1 cellular context compared by ENCODE assay signal in the genomic region with DNA sequence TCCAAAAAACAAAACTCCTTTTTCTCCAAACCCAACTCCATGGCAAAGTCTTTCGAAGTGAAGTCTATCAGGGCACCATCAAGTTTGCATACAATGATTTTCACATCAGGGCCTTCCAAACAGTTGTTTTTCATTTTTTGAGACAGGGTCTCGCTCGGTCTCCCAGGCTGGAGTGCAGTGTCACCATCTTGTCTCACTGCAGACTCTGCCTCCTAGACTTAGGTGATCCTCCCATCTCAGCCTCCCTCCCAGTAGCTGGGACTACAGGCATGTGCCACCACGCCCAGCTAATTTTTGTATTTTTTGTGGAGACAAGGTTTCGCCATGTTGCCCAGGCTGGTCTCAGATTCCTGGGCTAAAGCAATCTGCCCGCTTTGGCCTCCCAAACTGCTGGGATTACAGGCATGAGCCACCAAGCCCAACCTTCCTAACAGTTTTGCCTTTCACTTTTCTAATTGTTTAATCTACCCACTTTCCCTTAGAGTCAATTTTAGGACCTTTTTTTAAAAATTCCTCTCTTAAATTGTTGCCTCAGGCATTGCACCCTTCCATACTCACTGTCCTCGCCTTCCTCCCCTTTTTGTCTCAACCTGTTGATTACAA.
A peak's percentile ranks its signal among the peaks of the same experiment; 100 is the strongest.
TF ChIP-seq lines count a peak whose summit lies in the region.

No MANE protein-coding gene starts in this region.

TF ChIP-seq in HepG2, 621 proteins besides CTCF, POLR2A, EP300 and RAD21 (continued from another document and continues in another):
- TF ChIP-seq HNF1B (CRISPR knock-in tag; IDR thresholded peaks at IDR 0.05), result no peak; the same call in 1 of the 2 replicates
- TF ChIP-seq SCMH1 (CRISPR knock-in tag; IDR thresholded peaks at IDR 0.05; ENCODE audit: borderline replicate concordance), result no peak
- TF ChIP-seq ZFP37 (CRISPR knock-in tag; IDR thresholded peaks at IDR 0.05; ENCODE audit: borderline replicate concordance), result 0 out of 2 replicates have a peak, but pooled peaks have one; percentile 9
- TF ChIP-seq HNRNPK (IDR thresholded peaks at IDR 0.05; ENCODE audit: low read depth, low read length, poor library complexity, severe bottlenecking), result no peak
- TF ChIP-seq, protein P1, sequence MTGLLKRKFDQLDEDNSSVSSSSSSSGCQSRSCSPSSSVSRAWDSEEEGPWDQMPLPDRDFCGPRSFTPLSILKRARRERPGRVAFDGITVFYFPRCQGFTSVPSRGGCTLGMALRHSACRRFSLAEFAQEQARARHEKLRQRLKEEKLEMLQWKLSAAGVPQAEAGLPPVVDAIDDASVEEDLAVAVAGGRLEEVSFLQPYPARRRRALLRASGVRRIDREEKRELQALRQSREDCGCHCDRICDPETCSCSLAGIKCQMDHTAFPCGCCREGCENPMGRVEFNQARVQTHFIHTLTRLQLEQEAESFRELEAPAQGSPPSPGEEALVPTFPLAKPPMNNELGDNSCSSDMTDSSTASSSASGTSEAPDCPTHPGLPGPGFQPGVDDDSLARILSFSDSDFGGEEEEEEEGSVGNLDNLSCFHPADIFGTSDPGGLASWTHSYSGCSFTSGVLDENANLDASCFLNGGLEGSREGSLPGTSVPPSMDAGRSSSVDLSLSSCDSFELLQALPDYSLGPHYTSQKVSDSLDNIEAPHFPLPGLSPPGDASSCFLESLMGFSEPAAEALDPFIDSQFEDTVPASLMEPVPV (CRISPR knock-in tag; IDR thresholded peaks at IDR 0.05), result no peak
- TF ChIP-seq ZNF660 (CRISPR knock-in tag; IDR thresholded peaks at IDR 0.05; ENCODE audit: borderline replicate concordance, low read depth), result no peak
- no peak for TF ChIP-seq ZNF83 (CRISPR knock-in tag; IDR thresholded peaks at IDR 0.05; ENCODE audit: borderline replicate concordance)
- TF ChIP-seq XBP1 (CRISPR knock-in tag; IDR thresholded peaks at IDR 0.05), result no peak
- no peak for TF ChIP-seq ZNF382 (CRISPR knock-in tag; IDR thresholded peaks at IDR 0.05; ENCODE audit: borderline replicate concordance)
- no peak for TF ChIP-seq FOXK2 (IDR thresholded peaks at IDR 0.05)
- no peak for TF ChIP-seq SAFB2 (CRISPR knock-in tag; IDR thresholded peaks at IDR 0.05; ENCODE audit: borderline replicate concordance, low read depth)
- TF ChIP-seq ZNF430 (CRISPR knock-in tag; IDR thresholded peaks at IDR 0.05), result no peak
- TF ChIP-seq UBTF (CRISPR knock-in tag; IDR thresholded peaks at IDR 0.05), result no peak
- TF ChIP-seq ZNF34 (CRISPR knock-in tag; IDR thresholded peaks at IDR 0.05; ENCODE audit: borderline replicate concordance), result no peak
- no peak for TF ChIP-seq ZNF256 (CRISPR knock-in tag; conservative IDR thresholded peaks at IDR 0.05)
- TF ChIP-seq E2F5 (CRISPR knock-in tag; conservative IDR thresholded peaks at IDR 0.05), result no peak
- no peak for TF ChIP-seq ZNF552 (CRISPR knock-in tag; IDR thresholded peaks at IDR 0.05; ENCODE audit: borderline replicate concordance)
- TF ChIP-seq REPIN1 (CRISPR knock-in tag; IDR thresholded peaks at IDR 0.05; ENCODE audit: borderline replicate concordance, low read depth), result no peak
- no peak for TF ChIP-seq ZBTB26 (CRISPR knock-in tag; IDR thresholded peaks at IDR 0.05; ENCODE audit: borderline replicate concordance)
- TF ChIP-seq, protein P2, sequence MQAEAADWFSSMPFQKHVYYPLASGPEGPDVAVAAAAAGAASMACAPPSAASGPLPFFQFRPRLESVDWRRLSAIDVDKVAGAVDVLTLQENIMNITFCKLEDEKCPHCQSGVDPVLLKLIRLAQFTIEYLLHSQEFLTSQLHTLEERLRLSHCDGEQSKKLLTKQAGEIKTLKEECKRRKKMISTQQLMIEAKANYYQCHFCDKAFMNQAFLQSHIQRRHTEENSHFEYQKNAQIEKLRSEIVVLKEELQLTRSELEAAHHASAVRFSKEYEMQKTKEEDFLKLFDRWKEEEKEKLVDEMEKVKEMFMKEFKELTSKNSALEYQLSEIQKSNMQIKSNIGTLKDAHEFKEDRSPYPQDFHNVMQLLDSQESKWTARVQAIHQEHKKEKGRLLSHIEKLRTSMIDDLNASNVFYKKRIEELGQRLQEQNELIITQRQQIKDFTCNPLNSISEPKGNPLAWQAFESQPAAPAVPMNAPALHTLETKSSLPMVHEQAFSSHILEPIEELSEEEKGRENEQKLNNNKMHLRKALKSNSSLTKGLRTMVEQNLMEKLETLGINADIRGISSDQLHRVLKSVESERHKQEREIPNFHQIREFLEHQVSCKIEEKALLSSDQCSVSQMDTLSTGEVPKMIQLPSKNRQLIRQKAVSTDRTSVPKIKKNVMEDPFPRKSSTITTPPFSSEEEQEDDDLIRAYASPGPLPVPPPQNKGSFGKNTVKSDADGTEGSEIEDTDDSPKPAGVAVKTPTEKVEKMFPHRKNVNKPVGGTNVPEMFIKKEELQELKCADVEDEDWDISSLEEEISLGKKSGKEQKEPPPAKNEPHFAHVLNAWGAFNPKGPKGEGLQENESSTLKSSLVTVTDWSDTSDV (CRISPR knock-in tag; IDR thresholded peaks at IDR 0.05), result no peak
- no peak for TF ChIP-seq SOX6 (IDR thresholded peaks at IDR 0.05)
- peak; percentile 11; the same call in 1 of the 2 replicates for TF ChIP-seq SOX6 (CRISPR knock-in tag; IDR thresholded peaks at IDR 0.05)
- TF ChIP-seq GTF3A (CRISPR knock-in tag; conservative IDR thresholded peaks at IDR 0.05), result no peak
- TF ChIP-seq KDM3A (CRISPR knock-in tag; IDR thresholded peaks at IDR 0.05; ENCODE audit: low read depth), result no peak
- TF ChIP-seq NFKB2 (CRISPR knock-in tag; IDR thresholded peaks at IDR 0.05; ENCODE audit: borderline replicate concordance), result no peak
- no peak for TF ChIP-seq PAX8 (CRISPR knock-in tag; IDR thresholded peaks at IDR 0.05; ENCODE audit: borderline replicate concordance)
- no peak for TF ChIP-seq ZNF326 (CRISPR knock-in tag; IDR thresholded peaks at IDR 0.05; ENCODE audit: borderline replicate concordance)
- TF ChIP-seq, protein P3, sequence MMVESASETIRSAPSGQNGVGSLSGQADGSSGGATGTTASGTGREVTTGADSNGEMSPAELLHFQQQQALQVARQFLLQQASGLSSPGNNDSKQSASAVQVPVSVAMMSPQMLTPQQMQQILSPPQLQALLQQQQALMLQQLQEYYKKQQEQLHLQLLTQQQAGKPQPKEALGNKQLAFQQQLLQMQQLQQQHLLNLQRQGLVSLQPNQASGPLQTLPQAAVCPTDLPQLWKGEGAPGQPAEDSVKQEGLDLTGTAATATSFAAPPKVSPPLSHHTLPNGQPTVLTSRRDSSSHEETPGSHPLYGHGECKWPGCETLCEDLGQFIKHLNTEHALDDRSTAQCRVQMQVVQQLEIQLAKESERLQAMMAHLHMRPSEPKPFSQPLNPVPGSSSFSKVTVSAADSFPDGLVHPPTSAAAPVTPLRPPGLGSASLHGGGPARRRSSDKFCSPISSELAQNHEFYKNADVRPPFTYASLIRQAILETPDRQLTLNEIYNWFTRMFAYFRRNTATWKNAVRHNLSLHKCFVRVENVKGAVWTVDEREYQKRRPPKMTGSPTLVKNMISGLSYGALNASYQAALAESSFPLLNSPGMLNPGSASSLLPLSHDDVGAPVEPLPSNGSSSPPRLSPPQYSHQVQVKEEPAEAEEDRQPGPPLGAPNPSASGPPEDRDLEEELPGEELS (CRISPR knock-in tag; IDR thresholded peaks at IDR 0.05), result no peak
- TF ChIP-seq NR2F1 (CRISPR knock-in tag; IDR thresholded peaks at IDR 0.05), result no peak
- TF ChIP-seq ZBTB8A (CRISPR knock-in tag; IDR thresholded peaks at IDR 0.05; ENCODE audit: borderline replicate concordance, low read depth), result no peak
- TF ChIP-seq ZNF703 (CRISPR knock-in tag; IDR thresholded peaks at IDR 0.05; ENCODE audit: borderline replicate concordance), result no peak
- 0 out of 2 replicates have a peak, but pooled peaks have one; percentile 8 for TF ChIP-seq POGZ (CRISPR knock-in tag; IDR thresholded peaks at IDR 0.05)
- TF ChIP-seq, protein P4, sequence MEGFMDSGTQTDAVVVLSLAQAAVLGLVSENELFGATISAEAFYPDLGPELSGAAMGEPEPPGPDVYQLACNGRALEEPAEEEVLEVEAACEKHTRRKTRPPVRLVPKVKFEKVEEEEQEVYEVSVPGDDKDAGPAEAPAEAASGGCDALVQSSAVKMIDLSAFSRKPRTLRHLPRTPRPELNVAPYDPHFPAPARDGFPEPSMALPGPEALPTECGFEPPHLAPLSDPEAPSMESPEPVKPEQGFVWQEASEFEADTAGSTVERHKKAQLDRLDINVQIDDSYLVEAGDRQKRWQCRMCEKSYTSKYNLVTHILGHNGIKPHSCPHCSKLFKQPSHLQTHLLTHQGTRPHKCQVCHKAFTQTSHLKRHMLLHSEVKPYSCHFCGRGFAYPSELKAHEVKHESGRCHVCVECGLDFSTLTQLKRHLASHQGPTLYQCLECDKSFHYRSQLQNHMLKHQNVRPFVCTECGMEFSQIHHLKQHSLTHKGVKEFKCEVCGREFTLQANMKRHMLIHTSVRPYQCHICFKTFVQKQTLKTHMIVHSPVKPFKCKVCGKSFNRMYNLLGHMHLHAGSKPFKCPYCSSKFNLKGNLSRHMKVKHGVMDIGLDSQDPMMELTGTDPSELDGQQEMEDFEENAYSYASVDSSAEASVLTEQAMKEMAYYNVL (CRISPR knock-in tag; IDR thresholded peaks at IDR 0.05; ENCODE audit: borderline replicate concordance), result no peak
- TF ChIP-seq SRSF1 (optimal IDR thresholded peaks at IDR 0.05; ENCODE audit: low read depth, low read length), result no peak
- TF ChIP-seq, protein P5, sequence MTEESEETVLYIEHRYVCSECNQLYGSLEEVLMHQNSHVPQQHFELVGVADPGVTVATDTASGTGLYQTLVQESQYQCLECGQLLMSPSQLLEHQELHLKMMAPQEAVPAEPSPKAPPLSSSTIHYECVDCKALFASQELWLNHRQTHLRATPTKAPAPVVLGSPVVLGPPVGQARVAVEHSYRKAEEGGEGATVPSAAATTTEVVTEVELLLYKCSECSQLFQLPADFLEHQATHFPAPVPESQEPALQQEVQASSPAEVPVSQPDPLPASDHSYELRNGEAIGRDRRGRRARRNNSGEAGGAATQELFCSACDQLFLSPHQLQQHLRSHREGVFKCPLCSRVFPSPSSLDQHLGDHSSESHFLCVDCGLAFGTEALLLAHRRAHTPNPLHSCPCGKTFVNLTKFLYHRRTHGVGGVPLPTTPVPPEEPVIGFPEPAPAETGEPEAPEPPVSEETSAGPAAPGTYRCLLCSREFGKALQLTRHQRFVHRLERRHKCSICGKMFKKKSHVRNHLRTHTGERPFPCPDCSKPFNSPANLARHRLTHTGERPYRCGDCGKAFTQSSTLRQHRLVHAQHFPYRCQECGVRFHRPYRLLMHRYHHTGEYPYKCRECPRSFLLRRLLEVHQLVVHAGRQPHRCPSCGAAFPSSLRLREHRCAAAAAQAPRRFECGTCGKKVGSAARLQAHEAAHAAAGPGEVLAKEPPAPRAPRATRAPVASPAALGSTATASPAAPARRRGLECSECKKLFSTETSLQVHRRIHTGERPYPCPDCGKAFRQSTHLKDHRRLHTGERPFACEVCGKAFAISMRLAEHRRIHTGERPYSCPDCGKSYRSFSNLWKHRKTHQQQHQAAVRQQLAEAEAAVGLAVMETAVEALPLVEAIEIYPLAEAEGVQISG (CRISPR knock-in tag; IDR thresholded peaks at IDR 0.05), result no peak
- 0 out of 2 replicates have a peak, but pooled peaks have one; percentile 21 for TF ChIP-seq ZKSCAN5 (CRISPR knock-in tag; IDR thresholded peaks at IDR 0.05)
- TF ChIP-seq AKAP8 (CRISPR knock-in tag; IDR thresholded peaks at IDR 0.05), result peak; percentile 18; the same call in 1 of the 2 replicates
- no peak for TF ChIP-seq NPAS2 (CRISPR knock-in tag; IDR thresholded peaks at IDR 0.05; ENCODE audit: borderline replicate concordance)
- TF ChIP-seq MBD4 (IDR thresholded peaks at IDR 0.05; ENCODE audit: borderline replicate concordance, low read length), result no peak
- no peak for TF ChIP-seq DR1 (CRISPR knock-in tag; IDR thresholded peaks at IDR 0.05)
- TF ChIP-seq MTA3 (CRISPR knock-in tag; IDR thresholded peaks at IDR 0.05), result peak; percentile 84; the same call in 1 of the 2 replicates
- no peak for TF ChIP-seq ZFP41 (CRISPR knock-in tag; IDR thresholded peaks at IDR 0.05; ENCODE audit: borderline replicate concordance)
- TF ChIP-seq ZNF501 (CRISPR knock-in tag; IDR thresholded peaks at IDR 0.05), result 0 out of 2 replicates have a peak, but pooled peaks have one; percentile 69
